In the genomic region with DNA sequence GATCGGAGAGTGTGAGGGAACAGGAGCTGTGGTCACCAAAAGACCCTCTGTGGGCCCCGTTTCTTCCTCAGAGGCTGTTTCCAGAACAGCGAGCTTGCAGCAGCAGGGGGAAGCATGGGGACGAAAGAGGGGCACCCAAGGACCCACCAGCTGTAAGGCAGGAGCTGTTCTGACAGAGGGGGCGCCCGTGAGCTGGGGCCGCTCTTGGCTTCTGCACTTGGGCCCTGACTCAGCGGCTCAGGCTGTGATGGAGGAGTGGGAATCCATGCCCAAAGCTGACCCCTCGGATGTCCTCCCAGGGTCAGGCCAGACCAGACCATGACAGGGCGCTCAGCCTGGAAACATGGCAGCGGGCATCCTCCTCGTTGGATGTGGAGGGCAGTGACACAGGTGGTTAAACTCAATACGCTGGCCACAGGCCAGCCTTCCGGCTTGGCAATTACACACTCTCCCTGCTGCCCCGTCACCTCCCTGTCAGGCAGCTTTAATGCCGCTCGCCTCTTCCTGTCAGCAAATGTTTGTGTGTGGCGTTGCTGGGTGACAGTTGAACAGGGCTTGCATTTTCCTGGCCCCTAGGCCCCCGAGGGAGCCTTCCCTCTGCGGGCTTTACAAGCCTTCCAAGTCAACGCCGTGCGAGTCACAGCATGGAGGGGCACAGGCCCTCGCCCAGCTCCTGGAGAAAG, we compare ENCODE assay signal across 8 cellular contexts.
A peak's percentile ranks its signal among the peaks of the same experiment; 100 is the strongest.
DNase-seq lines count a peak whose midpoint lies in the region; ATAC-seq and TF ChIP-seq lines count a peak whose summit lies in the region.

No MANE protein-coding gene starts in this region.

- H3K9me3 Mint-ChIP-seq in activated CD4-positive, alpha-beta memory T cell treated with anti-CD3 and anti-CD28 coated beads for 36 hours: no peaks in the 10 kb centered on the region
- H3K9me3 Mint-ChIP-seq in activated CD4-positive, alpha-beta memory T cell treated with anti-CD3 and anti-CD28 coated beads, Interleukin-2, amount 10 ng/mL, durations not matched to agents 7 days and 5 days: no peaks in the 10 kb centered on the region
- no peaks in the 10 kb centered on the region for H3K9me3 Mint-ChIP-seq in activated B cell treated with CpG ODN at 0.5 μM for 24 hours
- H3K9me3 Mint-ChIP-seq in stimulated activated effector memory CD8-positive, alpha-beta T cell treated with anti-CD3 and anti-CD28 coated beads, Interleukin-12 subunit alpha, Interleukin-12 subunit beta, amount 100 ng/mL, for 72 hours: no peaks in the 10 kb centered on the region

- H3K4me1 Mint-ChIP-seq in activated CD4-positive, alpha-beta memory T cell treated with anti-CD3 and anti-CD28 coated beads for 36 hours (ENCODE audit: low read depth): peaks cover 5% of the 10 kb centered on the region
- no peaks in the 10 kb centered on the region for H3K4me1 Mint-ChIP-seq in activated CD4-positive, alpha-beta memory T cell treated with anti-CD3 and anti-CD28 coated beads, Interleukin-2, amount 10 ng/mL, durations not matched to agents 7 days and 5 days
- H3K4me1 Mint-ChIP-seq in activated B cell treated with CpG ODN at 0.5 μM for 24 hours: peaks cover 5% of the 10 kb centered on the region
- H3K4me1 Mint-ChIP-seq in stimulated activated effector memory CD8-positive, alpha-beta T cell treated with anti-CD3 and anti-CD28 coated beads, Interleukin-12 subunit alpha, Interleukin-12 subunit beta, amount 100 ng/mL, for 72 hours: no peaks in the 10 kb centered on the region

- CTCF ChIA-PET in activated CD4-positive, alpha-beta memory T cell treated with anti-CD3 and anti-CD28 coated beads for 36 hours (lab: Charles Lee): no interaction called here
- CTCF ChIA-PET in activated CD4-positive, alpha-beta memory T cell treated with anti-CD3 and anti-CD28 coated beads, Interleukin-2, amount 10 ng/mL, durations not matched to agents 7 days and 5 days (lab: Charles Lee): no interaction called here
- CTCF ChIA-PET in activated B cell treated with CpG ODN at 0.5 μM for 24 hours (lab: Charles Lee): interaction anchor here (0.8 kb wide), 1 partner anchor 15 kb away, joined by 3 read pairs; no protein-coding TSS in a partner anchor

- H3K27me3 Mint-ChIP-seq in activated CD4-positive, alpha-beta memory T cell treated with anti-CD3 and anti-CD28 coated beads for 36 hours: no peaks in the 10 kb centered on the region
- no peaks in the 10 kb centered on the region for H3K27me3 Mint-ChIP-seq in activated CD4-positive, alpha-beta memory T cell treated with anti-CD3 and anti-CD28 coated beads, Interleukin-2, amount 10 ng/mL, durations not matched to agents 7 days and 5 days
- H3K27me3 Mint-ChIP-seq in activated B cell treated with CpG ODN at 0.5 μM for 24 hours: no peaks in the 10 kb centered on the region

- POLR2A ChIA-PET in activated CD4-positive, alpha-beta memory T cell treated with anti-CD3 and anti-CD28 coated beads for 36 hours (lab: Charles Lee): no interaction called here
- POLR2A ChIA-PET in activated CD4-positive, alpha-beta memory T cell treated with anti-CD3 and anti-CD28 coated beads, Interleukin-2, amount 10 ng/mL, durations not matched to agents 7 days and 5 days (lab: Charles Lee): no interaction called here
- POLR2A ChIA-PET in activated B cell treated with CpG ODN at 0.5 μM for 24 hours (lab: Charles Lee): no interaction called here

- peak; percentile 42 for DNase-seq in activated CD4-positive, alpha-beta memory T cell treated with anti-CD3 and anti-CD28 coated beads for 36 hours
- DNase-seq in activated CD4-positive, alpha-beta memory T cell treated with anti-CD3 and anti-CD28 coated beads, Interleukin-2, amount 10 ng/mL, durations not matched to agents 7 days and 5 days: no peak
- DNase-seq in activated B cell treated with CpG ODN at 0.5 μM for 24 hours (no peak), left ventricle myocardium superior (peak; percentile 90), DMS79 treated with DMSO at 0.1 percent for 48 hours (lab: John Stamatoyannopoulos, UW) (no peak), inferior parietal cortex (ENCODE audit: extremely low spot score) (no peak)
- no peak for DNase-seq in stimulated activated effector memory CD8-positive, alpha-beta T cell treated with anti-CD3 and anti-CD28 coated beads, Interleukin-12 subunit alpha, Interleukin-12 subunit beta, amount 100 ng/mL, for 72 hours (ENCODE audit: low spot score in 2 of 2)

- no peak overlapping the region for H3K27ac Mint-ChIP-seq in activated CD4-positive, alpha-beta memory T cell treated with anti-CD3 and anti-CD28 coated beads for 36 hours
- no peak overlapping the region for H3K27ac Mint-ChIP-seq in activated CD4-positive, alpha-beta memory T cell treated with anti-CD3 and anti-CD28 coated beads, Interleukin-2, amount 10 ng/mL, durations not matched to agents 7 days and 5 days
- no peak overlapping the region for H3K27ac Mint-ChIP-seq in activated B cell treated with CpG ODN at 0.5 μM for 24 hours
- H3K27ac Mint-ChIP-seq in stimulated activated effector memory CD8-positive, alpha-beta T cell treated with anti-CD3 and anti-CD28 coated beads, Interleukin-12 subunit alpha, Interleukin-12 subunit beta, amount 100 ng/mL, for 72 hours: peak overlapping the region; percentile 68

- no peak overlapping the region for H3K4me3 Mint-ChIP-seq in activated CD4-positive, alpha-beta memory T cell treated with anti-CD3 and anti-CD28 coated beads for 36 hours
- H3K4me3 Mint-ChIP-seq in activated CD4-positive, alpha-beta memory T cell treated with anti-CD3 and anti-CD28 coated beads, Interleukin-2, amount 10 ng/mL, durations not matched to agents 7 days and 5 days: no peak overlapping the region
- H3K4me3 Mint-ChIP-seq in activated B cell treated with CpG ODN at 0.5 μM for 24 hours: no peak overlapping the region
- no peak overlapping the region for H3K4me3 Mint-ChIP-seq in stimulated activated effector memory CD8-positive, alpha-beta T cell treated with anti-CD3 and anti-CD28 coated beads, Interleukin-12 subunit alpha, Interleukin-12 subunit beta, amount 100 ng/mL, for 72 hours

- intact Hi-C loops in activated CD4-positive, alpha-beta memory T cell treated with anti-CD3 and anti-CD28 coated beads for 36 hours (cut with micrococcal nuclease): no loop called here
- intact Hi-C loops in activated B cell treated with CpG ODN at 0.5 μM for 24 hours (cut with micrococcal nuclease) (no loop called here), left ventricle myocardium superior (cut with micrococcal nuclease) (no loop called here)

- no peaks in the 10 kb centered on the region for H3K36me3 Mint-ChIP-seq in activated CD4-positive, alpha-beta memory T cell treated with anti-CD3 and anti-CD28 coated beads for 36 hours
- no peaks in the 10 kb centered on the region for H3K36me3 Mint-ChIP-seq in activated CD4-positive, alpha-beta memory T cell treated with anti-CD3 and anti-CD28 coated beads, Interleukin-2, amount 10 ng/mL, durations not matched to agents 7 days and 5 days (ENCODE audit: low read depth)
- H3K36me3 Mint-ChIP-seq in activated B cell treated with CpG ODN at 0.5 μM for 24 hours (ENCODE audit: low read depth): no peaks in the 10 kb centered on the region
- no peaks in the 10 kb centered on the region for H3K36me3 Mint-ChIP-seq in stimulated activated effector memory CD8-positive, alpha-beta T cell treated with anti-CD3 and anti-CD28 coated beads, Interleukin-12 subunit alpha, Interleukin-12 subunit beta, amount 100 ng/mL, for 72 hours

- TF ChIP-seq CTCF in activated B cell treated with CpG ODN at 0.5 μM for 24 hours (IDR thresholded peaks at IDR 0.05): no peak

- peak; percentile 62 for ATAC-seq in activated B cell treated with CpG ODN at 0.5 μM for 24 hours (ENCODE audit: low read depth)
- peak; percentile 84 for ATAC-seq in left ventricle myocardium superior
- ATAC-seq in stimulated activated effector memory CD8-positive, alpha-beta T cell treated with anti-CD3 and anti-CD28 coated beads, Interleukin-12 subunit alpha, Interleukin-12 subunit beta, amount 100 ng/mL, for 72 hours: peak; percentile 77
- ATAC-seq in GM19463 (IDR thresholded peaks at IDR 0.05; ENCODE audit: unreplicated experiment): no peak

Comparison
In these comparisons a context has a peak if more than half of its experiments do, and no peak if none do; other contexts are left out.
1. DNase-seq: peak in activated CD4-positive, alpha-beta memory T cell treated with anti-CD3 and anti-CD28 coated beads for 36 hours (single experiment) and left ventricle myocardium superior (single experiment); none in activated CD4-positive, alpha-beta memory T cell treated with anti-CD3 and anti-CD28 coated beads, Interleukin-2, amount 10 ng/mL, durations not matched to agents 7 days and 5 days (single experiment), activated B cell treated with CpG ODN at 0.5 μM for 24 hours (single experiment), stimulated activated effector memory CD8-positive, alpha-beta T cell treated with anti-CD3 and anti-CD28 coated beads, Interleukin-12 subunit alpha, Interleukin-12 subunit beta, amount 100 ng/mL, for 72 hours (0 of 2), DMS79 treated with DMSO at 0.1 percent for 48 hours (single experiment) and inferior parietal cortex (single experiment).